Comparison of ENCODE assay signal across 1 cellular context in genomic region chr1:225845633-225846259, GRCh38.
TF ChIP-seq lines count a peak whose summit lies in the region.

No MANE protein-coding gene starts in this region.

TF ChIP-seq in H1, 55 proteins besides CTCF, POLR2A, EP300 and RAD21 (continued from another document):
- TF ChIP-seq SIN3A (conservative IDR thresholded peaks at IDR 0.05 in 1 of 2, IDR thresholded peaks at IDR 0.05 in 1 of 2; ENCODE audit: low read depth in 1 of 2, low read length in 2 of 2) (0 out of 4 replicates have a peak, but pooled peaks of 1 of the 2 experiments have one; percentile 49), CREB1 (IDR thresholded peaks at IDR 0.05) (0 out of 2 replicates have a peak, but pooled peaks have one; percentile 14), BRCA1 (IDR thresholded peaks at IDR 0.05; ENCODE audit: low read depth, low read length) (no peak), TBP (IDR thresholded peaks at IDR 0.05; ENCODE audit: low read depth, low read length) (peak; percentile 40; the same call in 1 of the 2 replicates), SP4 (IDR thresholded peaks at IDR 0.05; ENCODE audit: low read length) (peak; percentile 62; the same call in 1 of the 2 replicates), CTBP2 (IDR thresholded peaks at IDR 0.05; ENCODE audit: borderline replicate concordance, insufficient read depth, insufficient read length, low read length) (no peak), RXRA (IDR thresholded peaks at IDR 0.05; ENCODE audit: insufficient read depth, low read depth, low read length) (no peak), YY1 (IDR thresholded peaks at IDR 0.05; ENCODE audit: low read depth, low read length) (0 out of 2 replicates have a peak, but pooled peaks have one; percentile 59)
- TF ChIP-seq, protein P1, sequence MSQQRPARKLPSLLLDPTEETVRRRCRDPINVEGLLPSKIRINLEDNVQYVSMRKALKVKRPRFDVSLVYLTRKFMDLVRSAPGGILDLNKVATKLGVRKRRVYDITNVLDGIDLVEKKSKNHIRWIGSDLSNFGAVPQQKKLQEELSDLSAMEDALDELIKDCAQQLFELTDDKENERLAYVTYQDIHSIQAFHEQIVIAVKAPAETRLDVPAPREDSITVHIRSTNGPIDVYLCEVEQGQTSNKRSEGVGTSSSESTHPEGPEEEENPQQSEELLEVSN (IDR thresholded peaks at IDR 0.05), result no peak
TF ChIP-seq in H1: peak in this region for 8.
